ENCODE assay signal across 9 cellular contexts in the genomic region with DNA sequence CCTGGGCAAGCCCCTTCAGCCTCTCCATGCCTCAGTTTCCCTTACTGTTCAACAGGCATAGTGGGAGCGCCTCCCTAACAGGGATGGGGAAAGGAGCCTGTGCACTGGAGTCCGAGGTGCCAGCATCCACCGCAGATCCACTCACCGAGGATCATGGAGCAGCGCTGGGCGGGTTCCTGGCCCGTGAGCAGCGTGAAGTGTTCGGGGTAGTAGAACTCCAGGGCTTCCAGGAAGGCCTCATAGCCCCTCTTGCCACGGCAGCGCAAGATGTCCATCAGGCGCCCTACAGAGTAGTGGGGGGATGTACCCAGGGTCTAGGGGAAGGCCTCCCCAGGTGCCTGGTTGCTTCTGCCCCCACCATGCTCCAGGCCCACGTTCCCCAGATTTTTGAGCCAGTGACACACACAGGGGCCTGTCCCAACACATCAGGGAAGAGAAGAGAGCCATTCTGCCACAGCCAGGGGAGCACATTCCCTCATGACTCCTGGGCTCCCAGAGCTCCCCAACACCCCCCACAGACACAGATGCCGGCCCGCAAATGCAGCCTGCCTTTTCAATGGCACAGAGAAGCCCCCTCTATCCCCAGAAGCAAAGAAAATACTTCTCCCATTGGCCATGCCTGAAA. TPM values are rescaled to one million over a fixed set of nuclear protein-coding genes. Genes with fewer than 3 reads are reported as not detected.
DNase-seq lines count a peak whose midpoint lies in the region; ATAC-seq and TF ChIP-seq lines count a peak whose summit lies in the region.
"Had no signal": no experiment of that assay in that cellular context is flagged by ENCODE, and none has a peak within 500 bp of the region (broad histone marks: within the 10 kb centered on the region; RNA-seq: fewer than 3 reads in every experiment).

No MANE protein-coding gene starts in this region.

- H3K9me2 ChIP-seq in PC-9 (ENCODE audit: insufficient read depth) = no peaks in the 10 kb centered on the region

- no peak for DNase-seq in AG04449 (ENCODE audit: low read depth, low spot score)
- DNase-seq in PC-9 = no peak
- no peak for DNase-seq in endodermal cell
- no peak for DNase-seq in naive thymus-derived CD8-positive, alpha-beta T cell
- no peak for DNase-seq in DMS 273 treated with DMSO at 0.1 percent for 48 hours (lab: John Stamatoyannopoulos, UW)
- DNase-seq in anterior cingulate cortex (lab: John Stamatoyannopoulos, UW) = no peak
- DNase-seq in NCI-H1930 (lab: John Stamatoyannopoulos, UW) = no peak
- DNase-seq in stimulated activated CD4-positive, alpha-beta T cell treated with anti-CD3 and anti-CD28 coated beads, Interleukin-2, amount 100 ng/mL, for 24 hours = no peak

- TF ChIP-seq CTCF in AG04449 (IDR thresholded peaks at IDR 0.05; ENCODE audit: insufficient read depth, low read length, missing control alignments) (no peak), PC-9 (conservative IDR thresholded peaks at IDR 0.05) (no peak), endodermal cell (conservative IDR thresholded peaks at IDR 0.05) (no peak)

- H3K9me3 Mint-ChIP-seq in endodermal cell = peaks cover 3% of the 10 kb centered on the region
- no peaks in the 10 kb centered on the region for H3K9me3 Mint-ChIP-seq in naive thymus-derived CD8-positive, alpha-beta T cell

- WGBS in endodermal cell (ENCODE audit: insufficient coverage in 1 of 2, insufficient read length in 1 of 2), 2 experiments = 93 to 95% methylated on average over 13 to 15 of the region's 15 CpGs

- H3K27ac Mint-ChIP-seq in endodermal cell = no peak overlapping the region
- peak overlapping the region in 4 of 10 donors; percentile 42 to 87 (median 58) for H3K27ac Mint-ChIP-seq in naive thymus-derived CD8-positive, alpha-beta T cell

- H3K27me3 ChIP-seq in PC-9 (ENCODE audit: insufficient read depth, low read depth) = no peaks in the 10 kb centered on the region
- peaks cover 34% of the 10 kb centered on the region for H3K27me3 ChIP-seq in endodermal cell (ENCODE audit: control insufficient read depth, insufficient read depth, low read length, poor library complexity, severe bottlenecking)

- peaks cover 23% of the 10 kb centered on the region for H3K36me3 Mint-ChIP-seq in endodermal cell (ENCODE audit: low read depth)
- no peaks in the 10 kb centered on the region for H3K36me3 Mint-ChIP-seq in naive thymus-derived CD8-positive, alpha-beta T cell

- ATAC-seq in naive thymus-derived CD8-positive, alpha-beta T cell = no peak

- H3K4me3 ChIP-seq in AG04449 (ENCODE audit: low read depth, low read length) (peak overlapping the region; percentile 65), PC-9 (peak overlapping the region; percentile 76), endodermal cell (ENCODE audit: low read length) (peak overlapping the region; percentile 77)

- peak overlapping the region; percentile 57 for H3K4me3 Mint-ChIP-seq in endodermal cell
- peak overlapping the region; percentile 70 to 87 (median 82) for H3K4me3 Mint-ChIP-seq in naive thymus-derived CD8-positive, alpha-beta T cell

- H3K36me3 ChIP-seq in PC-9 (ENCODE audit: low read depth) (0 out of 2 replicates have a peak, but pooled peaks cover 11% of the 10 kb centered on the region), endodermal cell (ENCODE audit: control insufficient read depth, insufficient read depth, low read length) (no peaks in the 10 kb centered on the region)

- H3K27me3 Mint-ChIP-seq in endodermal cell (ENCODE audit: insufficient read depth) = peaks cover 28% of the 10 kb centered on the region
- peaks cover 11 to 32% (median 21%) of the 10 kb centered on the region in 5 donors for H3K27me3 Mint-ChIP-seq in naive thymus-derived CD8-positive, alpha-beta T cell

- peaks cover 6% of the 10 kb centered on the region for H3K4me1 Mint-ChIP-seq in endodermal cell
- peaks cover 6 to 13% (median 6%) of the 10 kb centered on the region in 4 donors for H3K4me1 Mint-ChIP-seq in naive thymus-derived CD8-positive, alpha-beta T cell

- peak overlapping the region; percentile 87; the same call in 1 of the 2 replicates for H2AFZ ChIP-seq in PC-9

- intact Hi-C loops in PC-9 (cut with micrococcal nuclease; ENCODE audit: unreplicated experiment) = no loop called here

- H3K4me1 ChIP-seq in PC-9 (replicated peaks; ENCODE audit: insufficient read depth) (peaks cover 30% of the 10 kb centered on the region), endodermal cell (ENCODE audit: control insufficient read depth, insufficient read depth, low read length) (no peaks in the 10 kb centered on the region)

- peaks cover 59% of the 10 kb centered on the region for H3K79me2 ChIP-seq in PC-9 (ENCODE audit: low read depth)

- H4K20me1 ChIP-seq in PC-9 (ENCODE audit: insufficient read depth) = no peaks in the 10 kb centered on the region

- peak overlapping the region; percentile 79 for H3K4me2 ChIP-seq in PC-9

- H3K9ac ChIP-seq in endodermal cell (ENCODE audit: extremely low read depth, low read length, poor library complexity, severe bottlenecking) = no peak overlapping the region

- CTCF ChIA-PET in AG04449 (lab: Yijun Ruan, JAX) (no interaction called here), PC-9 (lab: Charles Lee) (no interaction called here)

- BruUV-seq in PC-9 (replicated peaks; lab: Mats Ljungman, UMichigan) = TSS peak; percentile 41

- H3K9me3 ChIP-seq in PC-9 (ENCODE audit: insufficient read depth, low read depth) (no peaks in the 10 kb centered on the region), endodermal cell (ENCODE audit: control insufficient read depth, low read length) (no peaks in the 10 kb centered on the region)

- POLR2A ChIA-PET in AG04449 (lab: Yijun Ruan, JAX) = no interaction called here
- POLR2A ChIA-PET in PC-9 (lab: Charles Lee; ENCODE audit: unreplicated experiment) = interaction anchor here (0.6 kb wide), 1 partner anchor 14 kb away, joined by 5 read pairs; no protein-coding TSS in a partner anchor
- POLR2A ChIA-PET in naive thymus-derived CD8-positive, alpha-beta T cell (lab: Charles Lee) = interaction anchor here (1.7 to 1.9 kb wide), 2 partner anchors 10 to 33 kb away, joined by 5 read pairs; no protein-coding TSS in a partner anchor

- peaks cover 49% of the 10 kb centered on the region for H3F3A ChIP-seq in PC-9 (ENCODE audit: insufficient read depth, low read depth)

- no peak overlapping the region for H3K27ac ChIP-seq in PC-9
- H3K27ac ChIP-seq in endodermal cell (ENCODE audit: low read depth, low read length) = no peak overlapping the region

RNA-seq across cellular contexts. Expression of gene CARD10, which starts 1.3 kb away (rescaled TPM):
- total RNA-seq in PC-9 (2021) (63.9 and 76.7 TPM in 2 replicates), endodermal cell (10 to 100 TPM; 20.3 to 24.4 TPM)
- polyA plus RNA-seq in endodermal cell (2013, experiment 1 of 2) = 4.8 TPM
- 6.1 TPM for polyA plus RNA-seq in endodermal cell (2013, experiment 2 of 2)
- 1 to 10 TPM; 1.2 to 1.4 TPM for total RNA-seq in naive thymus-derived CD8-positive, alpha-beta T cell
- polyA plus RNA-seq in naive thymus-derived CD8-positive, alpha-beta T cell = under 1 TPM in 1 of 3 donors, not detected in 2; 0.22 TPM

RNA-seq across cellular contexts. Expression of gene MFNG, which starts 31.8 kb away (rescaled TPM):
- total RNA-seq in PC-9 (2021) = 26.0 and 28.1 TPM in 2 replicates
- 1 to 10 TPM; 1.9 to 6.6 TPM for total RNA-seq in endodermal cell
- 25.3 TPM for polyA plus RNA-seq in endodermal cell (2013, experiment 1 of 2)
- polyA plus RNA-seq in endodermal cell (2013, experiment 2 of 2) = 22.9 TPM
- 100 to 1,000 TPM; 233 to 235 TPM for total RNA-seq in naive thymus-derived CD8-positive, alpha-beta T cell
- 100 to 1,000 TPM; 290 to 401 (median 329) TPM for polyA plus RNA-seq in naive thymus-derived CD8-positive, alpha-beta T cell
- total RNA-seq: NCI-H460 had no signal

RNA-seq across cellular contexts. Expression of gene CDC42EP1, which starts 42.3 kb away (rescaled TPM):
- total RNA-seq in PC-9 (2021) (94.0 and 110 TPM in 2 replicates), endodermal cell (10 to 100 TPM; 45.0 to 45.1 TPM)
- polyA plus RNA-seq in endodermal cell (2013, experiment 1 of 2) = 22.1 TPM
- 22.6 TPM for polyA plus RNA-seq in endodermal cell (2013, experiment 2 of 2)
- total RNA-seq in naive thymus-derived CD8-positive, alpha-beta T cell = not detected
- not detected for polyA plus RNA-seq in naive thymus-derived CD8-positive, alpha-beta T cell

Comparison
In these comparisons a context has a peak if more than half of its experiments do, and no peak if none do; other contexts are left out.
1. RNA of gene CARD10, which starts 1.3 kb away (total RNA-seq): 63.9 to 76.7 TPM in PC-9 and 20.3 to 24.4 TPM in endodermal cell; 1.2 to 1.4 TPM in naive thymus-derived CD8-positive, alpha-beta T cell; every median in the first group is over 4 times any median in the second.
2. RNA of gene CDC42EP1, which starts 42.3 kb away (total RNA-seq): 94.0 to 110 TPM in PC-9 and 45.0 to 45.1 TPM in endodermal cell; not detected in naive thymus-derived CD8-positive, alpha-beta T cell; every median in the first group is over 10 times any median in the second.
3. Peak in every context shown above with its lines, with median percentiles within 50 percentile points of each other: H3K4me3 ChIP-seq.